8 cellular contexts compared by ENCODE assay signal in genomic region chr12:101829639-101830390, GRCh38. TPM values are rescaled to one million over a fixed set of nuclear protein-coding genes. Genes with fewer than 3 reads are reported as not detected.
A peak's percentile ranks its signal among the peaks of the same experiment; 100 is the strongest.
DNase-seq lines count a peak whose midpoint lies in the region; ATAC-seq and TF ChIP-seq lines count a peak whose summit lies in the region.

No MANE protein-coding gene starts in this region.

- POLR2A ChIA-PET in activated CD8-positive, alpha-beta T cell treated with anti-CD3 and anti-CD28 coated beads for 36 hours (lab: Charles Lee), result interaction anchor here (0.9 to 2.3 kb wide), 8 partner anchors 32 to 422 kb away, joined by 3 to 16 read pairs (median 6); partner anchors contain the start of gene ARL1

- peak; percentile 3 for ATAC-seq in HG02938 (IDR thresholded peaks at IDR 0.05; ENCODE audit: unreplicated experiment)
- no peak for ATAC-seq in activated CD8-positive, alpha-beta T cell treated with anti-CD3 and anti-CD28 coated beads for 36 hours

- H3K27ac ChIP-seq in right atrium auricular region (peak overlapping the region; percentile 73 to 82), skeletal muscle tissue (ENCODE audit: low read depth, low read length) (peak overlapping the region; percentile 58)

- H3K27me3 ChIP-seq in right atrium auricular region (no peaks in the 10 kb centered on the region), skeletal muscle tissue (ENCODE audit: control insufficient read depth in 3 of 3, insufficient read depth in 3 of 3, low read length in 3 of 3) (no peaks in the 10 kb centered on the region)

- H3K9me3 Mint-ChIP-seq in activated CD8-positive, alpha-beta T cell treated with anti-CD3 and anti-CD28 coated beads for 36 hours, result no peaks in the 10 kb centered on the region

- no peaks in the 10 kb centered on the region for H3K27me3 Mint-ChIP-seq in activated CD8-positive, alpha-beta T cell treated with anti-CD3 and anti-CD28 coated beads for 36 hours

- peak overlapping the region; percentile 85 to 87 (median 87) for H3K9ac ChIP-seq in skeletal muscle tissue (ENCODE audit: low read depth in 1 of 3, low read length in 3 of 3)

- H3K4me3 ChIP-seq in right atrium auricular region (peak overlapping the region; percentile 82 to 91), skeletal muscle tissue (ENCODE audit: low read length in 3 of 3) (peak overlapping the region; percentile 92 to 97 (median 96))

- peaks cover 13% of the 10 kb centered on the region for H3K36me3 Mint-ChIP-seq in activated CD8-positive, alpha-beta T cell treated with anti-CD3 and anti-CD28 coated beads for 36 hours (ENCODE audit: low read depth)

- H3K4me1 ChIP-seq in right atrium auricular region (peaks cover 0 to 29% of the 10 kb centered on the region in 2 donors), skeletal muscle tissue (ENCODE audit: control insufficient read depth in 3 of 3, insufficient read depth in 3 of 3, low read length in 3 of 3) (peaks cover 14 to 19% (median 18%) of the 10 kb centered on the region in 3 donors)

- DNase-seq in DMS79 (lab: John Stamatoyannopoulos, UW) (peak; percentile 60), right atrium auricular region (ENCODE audit: low spot score) (peak; percentile 57), NCI-H1436 treated with DMSO at 0.1 percent for 48 hours (lab: John Stamatoyannopoulos, UW) (no peak), ureter (ENCODE audit: low spot score) (no peak)
- DNase-seq in activated CD8-positive, alpha-beta T cell treated with anti-CD3 and anti-CD28 coated beads for 36 hours, result no peak
- no peak for DNase-seq in stimulated activated CD8-positive, alpha-beta memory T cell treated with anti-CD3 and anti-CD28 coated beads, Interleukin-4, amount 100 ng/mL, for 48 hours

- H3K36me3 ChIP-seq in right atrium auricular region (no peaks in the 10 kb centered on the region), skeletal muscle tissue (ENCODE audit: control insufficient read depth in 3 of 3, insufficient read depth in 3 of 3, low read length in 3 of 3) (no peaks in the 10 kb centered on the region)

- H3K9me3 ChIP-seq in right atrium auricular region (no peaks in the 10 kb centered on the region), skeletal muscle tissue (ENCODE audit: control insufficient read depth in 3 of 3, low read length in 3 of 3) (no peaks in the 10 kb centered on the region)

- H3K4me3 Mint-ChIP-seq in activated CD8-positive, alpha-beta T cell treated with anti-CD3 and anti-CD28 coated beads for 36 hours, result peak overlapping the region; percentile 98

- peak overlapping the region; percentile 92 for H3K27ac Mint-ChIP-seq in activated CD8-positive, alpha-beta T cell treated with anti-CD3 and anti-CD28 coated beads for 36 hours

- CTCF ChIA-PET in activated CD8-positive, alpha-beta T cell treated with anti-CD3 and anti-CD28 coated beads for 36 hours (lab: Charles Lee), result interaction anchor here (0.8 to 11.4 kb wide), 20 partner anchors 10 to 422 kb away, joined by 3 to 143 read pairs (median 8); partner anchors contain the start of genes ARL1 and DRAM1

- no peak for TF ChIP-seq CTCF in activated CD8-positive, alpha-beta T cell treated with anti-CD3 and anti-CD28 coated beads for 36 hours (IDR thresholded peaks at IDR 0.05)
- no peak for TF ChIP-seq CTCF in right atrium auricular region (IDR thresholded peaks at IDR 0.05)

- H3K4me1 Mint-ChIP-seq in activated CD8-positive, alpha-beta T cell treated with anti-CD3 and anti-CD28 coated beads for 36 hours (ENCODE audit: low read depth), result peaks cover 46% of the 10 kb centered on the region

- intact Hi-C loops in activated CD8-positive, alpha-beta T cell treated with anti-CD3 and anti-CD28 coated beads for 36 hours (cut with micrococcal nuclease), result loop anchor here (2.0 to 10.0 kb wide), 2 partner anchors 57 to 415 kb away; no protein-coding TSS in a partner anchor

RNA-seq across cellular contexts. Expression of gene GNPTAB, which starts 0.9 kb away (rescaled TPM):
- total RNA-seq in activated CD8-positive, alpha-beta T cell treated with anti-CD3 and anti-CD28 coated beads for 36 hours, result 10 to 100 TPM; 52.4 to 56.9 TPM
- total RNA-seq in right atrium auricular region, result 10 to 100 TPM; 25.3 to 32.6 TPM
- total RNA-seq in skeletal muscle tissue, result 10.4 TPM
- total RNA-seq in ureter, result 57.0 TPM

RNA-seq across cellular contexts. Expression of gene DRAM1, which starts 47.6 kb away (rescaled TPM):
- 1 to 10 TPM; 3.8 to 4.3 TPM for total RNA-seq in activated CD8-positive, alpha-beta T cell treated with anti-CD3 and anti-CD28 coated beads for 36 hours
- total RNA-seq in right atrium auricular region (10 to 100 TPM in 1 of 2 donors, 1 to 10 TPM in 1; 3.9 to 12.7 TPM), skeletal muscle tissue (3.7 TPM), ureter (16.4 TPM)

Comparison
In these comparisons a context has a peak if more than half of its experiments do, and no peak if none do; other contexts are left out.
1. DNase-seq: peak in DMS79 (single experiment) and right atrium auricular region (single experiment); none in activated CD8-positive, alpha-beta T cell treated with anti-CD3 and anti-CD28 coated beads for 36 hours (single experiment), NCI-H1436 treated with DMSO at 0.1 percent for 48 hours (single experiment), ureter (single experiment) and stimulated activated CD8-positive, alpha-beta memory T cell treated with anti-CD3 and anti-CD28 coated beads, Interleukin-4, amount 100 ng/mL, for 48 hours (single experiment).